In genomic region chr1:159132271-159132881, GRCh38 we compare ENCODE assay signal across 8 cellular contexts. TPM values are rescaled to one million over a fixed set of nuclear protein-coding genes. Genes with fewer than 3 reads are reported as not detected.
DNase-seq lines count a peak whose midpoint lies in the region; ATAC-seq and TF ChIP-seq lines count a peak whose summit lies in the region.

No MANE protein-coding gene starts in this region.

- H3K27ac ChIP-seq in dorsolateral prefrontal cortex (no peak overlapping the region), lower lobe of right lung (no peak overlapping the region)

- H3K27me3 ChIP-seq in dorsolateral prefrontal cortex: peaks cover 0 to 8% (median 0%) of the 10 kb centered on the region in 45 donors
- no peaks in the 10 kb centered on the region for H3K27me3 ChIP-seq in lower lobe of right lung (ENCODE audit: low read depth)

- DNase-seq in AG09319 (ENCODE audit: extremely low read depth, low read depth) (peak; percentile 14), GM19238 (ENCODE audit: insufficient read length, low spot score) (peak; percentile 19), NCI-H446 (lab: John Stamatoyannopoulos, UW) (peak; percentile 37 to 67), dorsolateral prefrontal cortex (peak; percentile 47 to 68 (median 56)), lower lobe of right lung (peak; percentile 63)
- peak; percentile 47 to 60 for DNase-seq in activated CD4-positive, alpha-beta T cell treated with anti-CD3 and anti-CD28 coated beads, Interleukin-2, amount 50 U/mL, for 24 hours (ENCODE audit: low read depth in 1 of 2, low spot score in 1 of 2)
- DNase-seq in stimulated activated CD8-positive, alpha-beta memory T cell treated with anti-CD3 and anti-CD28 coated beads, Interleukin-12 subunit alpha, Interleukin-12 subunit beta, amount 100 ng/mL, for 4 hours (ENCODE audit: low read depth): peak; percentile 27

- no peaks in the 10 kb centered on the region for H3K9me3 ChIP-seq in lower lobe of right lung

- peak; percentile 90 for TF ChIP-seq CTCF in AG09319 (IDR thresholded peaks at IDR 0.05; ENCODE audit: low read depth, low read length)
- TF ChIP-seq CTCF in dorsolateral prefrontal cortex (IDR thresholded peaks at IDR 0.05 in 54 of 56, conservative IDR thresholded peaks at IDR 0.05 in 2 of 56; ENCODE audit: low read depth in 1 of 56, partially characterized antibody in 56 of 56): peak; percentile 68 to 93 (median 85)
- peak; percentile 82 for TF ChIP-seq CTCF in lower lobe of right lung (IDR thresholded peaks at IDR 0.05)

- H3K36me3 ChIP-seq in lower lobe of right lung: no peaks in the 10 kb centered on the region

- H3K4me3 ChIP-seq in dorsolateral prefrontal cortex: peak overlapping the region in 6 of 59 donors; percentile 4 to 26 (median 18)
- no peak overlapping the region for H3K4me3 ChIP-seq in lower lobe of right lung

- intact Hi-C loops in dorsolateral prefrontal cortex (cut with DNase I) (loop anchor here (2.0 kb wide), 1 partner anchor 78 kb away; no protein-coding TSS in a partner anchor), lower lobe of right lung (cut with DNase I) (no loop called here)

- no peaks in the 10 kb centered on the region for H3K4me1 ChIP-seq in lower lobe of right lung

- ATAC-seq in lower lobe of right lung (peak in 1 of 2 donors; percentile 61), HG03196 (IDR thresholded peaks at IDR 0.05; ENCODE audit: unreplicated experiment) (no peak)

RNA-seq across cellular contexts. Expression of gene CADM3, which starts 39.0 kb away (rescaled TPM):
- 100 to 1,000 TPM in 119 of 120 experiments, 10 to 100 TPM in 1; 72.7 to 419 (median 287) TPM for total RNA-seq in dorsolateral prefrontal cortex
- total RNA-seq in lower lobe of right lung: 8.8 TPM

RNA-seq across cellular contexts. Expression of gene AIM2, which starts 55.8 kb away (rescaled TPM):
- total RNA-seq in dorsolateral prefrontal cortex (1 to 10 TPM in 30 of 120 experiments, under 1 TPM in 37, not detected in 53; 0.32 to 3.6 (median 0.90) TPM), lower lobe of right lung (2.4 TPM)
